Comparison of ENCODE assay signal across 19 cellular contexts in genomic region chr16:77387075-77387474, GRCh38. TPM values are rescaled to one million over a fixed set of nuclear protein-coding genes. Genes with fewer than 3 reads are reported as not detected.
"Had no signal": no experiment of that assay in that cellular context is flagged by ENCODE, and none has a peak within 500 bp of the region (broad histone marks: within the 10 kb centered on the region; RNA-seq: fewer than 3 reads in every experiment).

No MANE protein-coding gene starts in this region.

- H3K27me3 Mint-ChIP-seq: activated CD4-positive, alpha-beta memory T cell treated with anti-CD3 and anti-CD28 coated beads for 36 hours; central memory CD8-positive, alpha-beta T cell; memory B cell had no signal

- H3K36me3 Mint-ChIP-seq: activated CD4-positive, alpha-beta memory T cell treated with anti-CD3 and anti-CD28 coated beads for 36 hours; activated naive CD8-positive, alpha-beta T cell treated with anti-CD3 and anti-CD28 coated beads for 36 hours; memory B cell; stimulated activated naive B cell treated with anti-CD40 and anti-IgM and Interleukin-4, amounts not matched to agents 10 μg/mL and 1 μg/mL and 100 μg/mL, for 72 hours had no signal

- H3K9me3 Mint-ChIP-seq: activated CD4-positive, alpha-beta memory T cell treated with anti-CD3 and anti-CD28 coated beads for 36 hours; activated naive CD8-positive, alpha-beta T cell treated with anti-CD3 and anti-CD28 coated beads for 36 hours; central memory CD8-positive, alpha-beta T cell; nephron; stimulated activated naive B cell treated with anti-CD40 and anti-IgM and Interleukin-4, amounts not matched to agents 10 μg/mL and 1 μg/mL and 100 μg/mL, for 72 hours; type B pancreatic cell had no signal

- H3K27ac Mint-ChIP-seq: activated CD4-positive, alpha-beta memory T cell treated with anti-CD3 and anti-CD28 coated beads for 36 hours; activated naive CD8-positive, alpha-beta T cell treated with anti-CD3 and anti-CD28 coated beads for 36 hours; memory B cell; nephron; stimulated activated naive B cell treated with anti-CD40 and anti-IgM and Interleukin-4, amounts not matched to agents 10 μg/mL and 1 μg/mL and 100 μg/mL, for 72 hours had no signal

- H3K4me1 Mint-ChIP-seq: activated naive CD8-positive, alpha-beta T cell treated with anti-CD3 and anti-CD28 coated beads for 36 hours; central memory CD8-positive, alpha-beta T cell; memory B cell; stimulated activated naive B cell treated with anti-CD40 and anti-IgM and Interleukin-4, amounts not matched to agents 10 μg/mL and 1 μg/mL and 100 μg/mL, for 72 hours had no signal

- H3K4me3 Mint-ChIP-seq: activated CD4-positive, alpha-beta memory T cell treated with anti-CD3 and anti-CD28 coated beads for 36 hours; activated naive CD8-positive, alpha-beta T cell treated with anti-CD3 and anti-CD28 coated beads for 36 hours; central memory CD8-positive, alpha-beta T cell; memory B cell; nephron; stimulated activated naive B cell treated with anti-CD40 and anti-IgM and Interleukin-4, amounts not matched to agents 10 μg/mL and 1 μg/mL and 100 μg/mL, for 72 hours had no signal

- DNase-seq: activated CD4-positive, alpha-beta memory T cell treated with anti-CD3 and anti-CD28 coated beads for 36 hours; activated CD4-positive, alpha-beta T cell treated with anti-CD3 and anti-CD28 coated beads for 4 hours; activated CD4-positive, CD25-positive, alpha-beta regulatory T cell; activated naive CD4-positive, alpha-beta T cell treated with Interleukin-2 at 50 U/mL for 16 hours; activated naive CD8-positive, alpha-beta T cell treated with anti-CD3 and anti-CD28 coated beads for 36 hours; activated T-cell treated with anti-CD3 and anti-CD28 coated beads, Interleukin-2, amount 50 U/mL, for 48 hours; colonic mucosa; heart left ventricle; left cardiac atrium; ovary; stimulated activated CD4-positive, alpha-beta T cell treated with anti-CD3 and anti-CD28 coated beads, Interleukin-2, amount 100 ng/mL, for 48 hours; stimulated activated CD8-positive, alpha-beta memory T cell treated with anti-CD3 and anti-CD28 coated beads, Interleukin-4, amount 100 ng/mL, for 48 hours; stimulated activated naive B cell treated with anti-CD40 and anti-IgM and Interleukin-4, amounts not matched to agents 10 μg/mL and 1 μg/mL and 100 μg/mL, for 72 hours; testis had no signal

RNA-seq across cellular contexts. Expression of gene ADAMTS18, which starts 47.8 kb away (rescaled TPM):
- total RNA-seq: activated CD4-positive, alpha-beta memory T cell treated with anti-CD3 and anti-CD28 coated beads for 36 hours; activated naive CD8-positive, alpha-beta T cell treated with anti-CD3 and anti-CD28 coated beads for 36 hours; mononuclear cell had no signal
